26 cellular contexts compared by ENCODE assay signal in genomic region chr19:55246462-55247451, GRCh38. TPM values are rescaled to one million over a fixed set of nuclear protein-coding genes. Genes with fewer than 3 reads are reported as not detected.
DNase-seq lines count a peak whose midpoint lies in the region; ATAC-seq and TF ChIP-seq lines count a peak whose summit lies in the region.
"Had no signal": no experiment of that assay in that cellular context is flagged by ENCODE, and none has a peak within 500 bp of the region (broad histone marks: within the 10 kb centered on the region; RNA-seq: fewer than 3 reads in every experiment).

No MANE protein-coding gene starts in this region.

- intact Hi-C loops in PC-3 (cut with micrococcal nuclease): no loop called here

- H3K9ac ChIP-seq in SK-N-SH (no peak overlapping the region), PC-3 (ENCODE audit: low read length) (peak overlapping the region; percentile 37), trophoblast cell (ENCODE audit: low read length) (no peak overlapping the region)

- no peaks in the 10 kb centered on the region for H3K79me1 ChIP-seq in trophoblast cell (ENCODE audit: low read length)

- no peak overlapping the region for H4K91ac ChIP-seq in trophoblast cell (ENCODE audit: low read depth, low read length)

- H3K18ac ChIP-seq in trophoblast cell (ENCODE audit: low read length): peak overlapping the region; percentile 30

- no peak overlapping the region for H2AK5ac ChIP-seq in trophoblast cell (ENCODE audit: low read length)

- CTCF ChIA-PET in SK-N-SH (lab: Yijun Ruan, JAX) (no interaction called here), PC-3 (lab: Charles Lee) (no interaction called here)

- no peak for TF ChIP-seq EP300 in SK-N-SH (IDR thresholded peaks at IDR 0.05; ENCODE audit: borderline replicate concordance in 1 of 2, low read depth in 1 of 2, low read length in 1 of 2)

- H4K20me1 ChIP-seq in SK-N-SH (ENCODE audit: insufficient read depth): peaks cover 54% of the 10 kb centered on the region
- H4K20me1 ChIP-seq in PC-3 (ENCODE audit: low read length): peaks cover 56% of the 10 kb centered on the region

- H3K27ac ChIP-seq in SK-N-SH (ENCODE audit: low read depth in 2 of 2, low read length in 1 of 2): peak overlapping the region in 1 of 2 experiments; percentile 13; a peak in 1 of 4 replicates
- peak overlapping the region; percentile 81 for H3K27ac ChIP-seq in PC-3 (ENCODE audit: low read length)
- peak overlapping the region; percentile 32 for H3K27ac ChIP-seq in foreskin keratinocyte
- no peak overlapping the region for H3K27ac ChIP-seq in trophoblast cell (ENCODE audit: low read depth, low read length)
- H3K27ac ChIP-seq: 22Rv1, epithelial cell of prostate, sigmoid colon, suprapubic skin, WERI-Rb-1 had no signal

- no peaks in the 10 kb centered on the region for H3K9me2 ChIP-seq in SK-N-SH
- H3K9me2 ChIP-seq in PC-3 (replicated peaks; ENCODE audit: low read length): no peaks in the 10 kb centered on the region

- no peak overlapping the region for H4K12ac ChIP-seq in trophoblast cell (ENCODE audit: low read depth, low read length)

- H2AFZ ChIP-seq in SK-N-SH (ENCODE audit: low read depth): no peak overlapping the region
- no peak overlapping the region for H2AFZ ChIP-seq in PC-3 (ENCODE audit: low read length)
- no peak overlapping the region for H2AFZ ChIP-seq in trophoblast cell (ENCODE audit: insufficient read depth, low read length, poor library complexity)

- DNase-seq in SK-N-SH: no peak
- no peak for DNase-seq in PC-3
- no peak for DNase-seq in foreskin keratinocyte
- no peak for DNase-seq in trophoblast cell
- DNase-seq in GM03348 (ENCODE audit: low spot score): no peak
- DNase-seq in DMS153 (lab: John Stamatoyannopoulos, UW): no peak
- DNase-seq: activated naive CD4-positive, alpha-beta T cell treated with anti-CD3 and anti-CD28 coated beads, Interleukin-2, amount 50 U/mL, for 16 hours; amniotic stem cell; CD4-positive, alpha-beta T cell; islet precursor cell; Karpas-422; NCI-H1436 treated with DMSO at 0.1 percent for 48 hours; NCI-H2107; NCI-H446; sigmoid colon; stimulated activated CD4-positive, alpha-beta T cell treated with anti-CD3 and anti-CD28 coated beads, Interleukin-4, amount 100 ng/mL, for 4 hours; T-helper 9 cell; WERI-Rb-1 had no signal

- H3K4me1 ChIP-seq in SK-N-SH (ENCODE audit: control insufficient read depth in 1 of 2, insufficient read depth in 2 of 2, low read depth in 1 of 2, low read length in 1 of 2) (peaks cover 0 to 23% of the 10 kb centered on the region in 2 experiments; a peak in 1 of 4 replicates), PC-3 (ENCODE audit: insufficient read depth, low read length) (peaks cover 33% of the 10 kb centered on the region), foreskin keratinocyte (no peaks in the 10 kb centered on the region), trophoblast cell (ENCODE audit: control insufficient read depth in 1 of 2, insufficient read depth in 2 of 2, low read length in 2 of 2) (peaks cover 40 to 43% of the 10 kb centered on the region in 2 experiments)
- H3K4me1 ChIP-seq: HAP-1 had no signal

- peaks cover 4 to 24% of the 10 kb centered on the region in 2 experiments for H3K36me3 ChIP-seq in SK-N-SH (replicated peaks in 1 of 2; ENCODE audit: control insufficient read depth in 1 of 2, insufficient read depth in 2 of 2, low read length in 1 of 2)
- H3K36me3 ChIP-seq in PC-3 (ENCODE audit: low read depth, low read length): peaks cover 52% of the 10 kb centered on the region
- H3K36me3 ChIP-seq in trophoblast cell (ENCODE audit: control insufficient read depth in 1 of 2, insufficient read depth in 2 of 2, low read length in 2 of 2): peaks cover 43 to 49% of the 10 kb centered on the region in 2 experiments

- H3K79me2 ChIP-seq in SK-N-SH (ENCODE audit: insufficient read depth) (peaks cover 47% of the 10 kb centered on the region), PC-3 (ENCODE audit: low read length) (peaks cover 62% of the 10 kb centered on the region), trophoblast cell (ENCODE audit: control insufficient read depth, insufficient read depth, low read length, poor library complexity) (peaks cover 8% of the 10 kb centered on the region)

- POLR2A ChIA-PET in SK-N-SH (lab: Yijun Ruan, JAX): interaction anchor here (1.8 to 3.3 kb wide), 2 partner anchors 13 to 19 kb away, joined by 11 read pairs; partner anchors contain the start of genes PPP6R1 and TMEM86B
- POLR2A ChIA-PET in PC-3 (lab: Charles Lee; ENCODE audit: unreplicated experiment): no interaction called here

- H3K4me3 ChIP-seq in SK-N-SH (ENCODE audit: low read depth in 2 of 2, low read length in 1 of 2): no peak overlapping the region
- no peak overlapping the region for H3K4me3 ChIP-seq in PC-3 (ENCODE audit: low read length)
- H3K4me3 ChIP-seq in trophoblast cell (ENCODE audit: low read depth, low read length): no peak overlapping the region
- H3K4me3 ChIP-seq: HAP-1, lung, sigmoid colon, suprapubic skin had no signal

- no peak for TF ChIP-seq RAD21 in SK-N-SH (IDR thresholded peaks at IDR 0.05; ENCODE audit: low read length)

- H3K9me3 ChIP-seq in SK-N-SH: no peaks in the 10 kb centered on the region
- no peaks in the 10 kb centered on the region for H3K9me3 ChIP-seq in PC-3 (ENCODE audit: low read length)
- no peaks in the 10 kb centered on the region for H3K9me3 ChIP-seq in trophoblast cell (ENCODE audit: insufficient read depth, low read depth, low read length)
- H3K9me3 ChIP-seq: HAP-1, sigmoid colon, suprapubic skin had no signal

- H3K14ac ChIP-seq in trophoblast cell (ENCODE audit: low read length): no peak overlapping the region

- H2BK12ac ChIP-seq in trophoblast cell (ENCODE audit: low read length): no peak overlapping the region

- BruUV-seq in PC-3 (replicated peaks; lab: Mats Ljungman, UMichigan): no TSS peak

- H3K4me2 ChIP-seq in SK-N-SH: no peak overlapping the region
- H3K4me2 ChIP-seq in PC-3 (ENCODE audit: low read length): peak overlapping the region; percentile 42; the same call in 1 of the 2 replicates
- no peak overlapping the region for H3K4me2 ChIP-seq in trophoblast cell (ENCODE audit: low read length)

- H3F3A ChIP-seq in SK-N-SH (replicated peaks; ENCODE audit: insufficient read depth) (no peaks in the 10 kb centered on the region), PC-3 (ENCODE audit: low read length, unreplicated experiment) (no peaks in the 10 kb centered on the region)

- H3K23ac ChIP-seq in trophoblast cell (ENCODE audit: low read length): no peak overlapping the region

- ATAC-seq in SK-N-SH treated with all-trans-retinoic acid at 6 μM for 48 hours: no peak
- no peak for ATAC-seq in PC-3
- no peak for ATAC-seq in foreskin keratinocyte
- ATAC-seq in GM21576 (IDR thresholded peaks at IDR 0.05; ENCODE audit: unreplicated experiment): no peak
- ATAC-seq: stimulated activated memory B cell treated with anti-CD40 and anti-IgM and Interleukin-4, amounts not matched to agents 10 μg/mL and 1 μg/mL and 100 μg/mL, for 72 hours had no signal

- TF ChIP-seq CTCF in SK-N-SH (IDR thresholded peaks at IDR 0.05) (no peak), PC-3 (conservative IDR thresholded peaks at IDR 0.05; ENCODE audit: low read depth, low read length) (no peak), foreskin keratinocyte (conservative IDR thresholded peaks at IDR 0.05) (no peak)

- no peak overlapping the region for H2BK120ac ChIP-seq in trophoblast cell (ENCODE audit: insufficient read depth, low read length, poor library complexity)

- no peak overlapping the region for H2BK5ac ChIP-seq in trophoblast cell (ENCODE audit: low read depth, low read length, poor library complexity)

- 95% methylated on average over 23 of the region's 40 CpGs for WGBS in SK-N-SH (ENCODE audit: low lambda C conversion rate)
- WGBS in trophoblast cell (ENCODE audit: extremely low coverage, insufficient coverage, insufficient read length): no CpG with 5 or more reads among the region's 40 CpGs

- no peak overlapping the region for H4K8ac ChIP-seq in trophoblast cell (ENCODE audit: low read depth, low read length)

- H3K4ac ChIP-seq in trophoblast cell (ENCODE audit: low read depth, low read length): peak overlapping the region; percentile 5

- H3K27me3 ChIP-seq in SK-N-SH (ENCODE audit: insufficient read depth) (no peaks in the 10 kb centered on the region), PC-3 (ENCODE audit: low read length) (no peaks in the 10 kb centered on the region), foreskin keratinocyte (no peaks in the 10 kb centered on the region), trophoblast cell (ENCODE audit: insufficient read depth, low read length) (no peaks in the 10 kb centered on the region)
- H3K27me3 ChIP-seq: sigmoid colon, suprapubic skin had no signal

RNA-seq across cellular contexts. Expression of gene PPP6R1, which starts 12.1 kb away (rescaled TPM):
- polyA plus RNA-seq in SK-N-SH (2012; rRNA removed) (44.9 and 47.8 TPM in 2 replicates), foreskin keratinocyte (48.5 and 52.7 TPM in 2 replicates)
- 23.6 and 36.5 TPM in 2 replicates for polyA plus RNA-seq in SK-N-SH (2012; cell fraction: cytosol; rRNA removed)
- polyA plus RNA-seq in SK-N-SH (2012; cell fraction: nucleus; rRNA removed): 89.2 and 89.5 TPM in 2 replicates
- total RNA-seq in PC-3 (2014; rRNA removed) (159 and 221 TPM in 2 replicates), foreskin keratinocyte (57.6 and 65.2 TPM in 2 replicates)
- polyA plus RNA-seq in trophoblast cell (2013): 46.5 and 48.3 TPM in 2 replicates

RNA-seq across cellular contexts. Expression of gene TMEM86B, which starts 18.2 kb away (rescaled TPM):
- 2.0 and 3.0 TPM in 2 replicates for polyA plus RNA-seq in SK-N-SH (2012; rRNA removed)
- polyA plus RNA-seq in SK-N-SH (2012; cell fraction: cytosol; rRNA removed): 0.64 and 1.2 TPM in 2 replicates
- 17.1 and 28.6 TPM in 2 replicates for polyA plus RNA-seq in SK-N-SH (2012; cell fraction: nucleus; rRNA removed)
- 11.1 and 11.8 TPM in 2 replicates for total RNA-seq in PC-3 (2014; rRNA removed)
- total RNA-seq in foreskin keratinocyte: 1.2 and 1.7 TPM in 2 replicates
- 2.2 and 2.9 TPM in 2 replicates for polyA plus RNA-seq in foreskin keratinocyte
- 1.2 TPM in 2 replicates for polyA plus RNA-seq in trophoblast cell (2013)

RNA-seq across cellular contexts. Expression of gene HSPBP1, which starts 33.2 kb away (rescaled TPM):
- polyA plus RNA-seq in SK-N-SH (2012; rRNA removed) (51.7 and 55.4 TPM in 2 replicates), foreskin keratinocyte (74.1 and 75.2 TPM in 2 replicates)
- polyA plus RNA-seq in SK-N-SH (2012; cell fraction: cytosol; rRNA removed): 21.5 and 38.1 TPM in 2 replicates
- 42.7 and 50.6 TPM in 2 replicates for polyA plus RNA-seq in SK-N-SH (2012; cell fraction: nucleus; rRNA removed)
- total RNA-seq in PC-3 (2014; rRNA removed) (122 and 148 TPM in 2 replicates), foreskin keratinocyte (43.0 and 45.8 TPM in 2 replicates)
- polyA plus RNA-seq in trophoblast cell (2013): 24.4 TPM in 2 replicates

RNA-seq across cellular contexts. Expression of gene BRSK1, which starts 37.0 kb away (rescaled TPM):
- 32.2 and 49.7 TPM in 2 replicates for polyA plus RNA-seq in SK-N-SH (2012; rRNA removed)
- 23.5 and 24.1 TPM in 2 replicates for polyA plus RNA-seq in SK-N-SH (2012; cell fraction: cytosol; rRNA removed)
- polyA plus RNA-seq in SK-N-SH (2012; cell fraction: nucleus; rRNA removed): 150 and 318 TPM in 2 replicates
- 5.1 and 8.7 TPM in 2 replicates for total RNA-seq in PC-3 (2014; rRNA removed)
- 3.1 and 3.6 TPM in 2 replicates for total RNA-seq in foreskin keratinocyte
- polyA plus RNA-seq in foreskin keratinocyte: 2.4 and 2.6 TPM in 2 replicates
- polyA plus RNA-seq in trophoblast cell (2013): 5.7 and 6.9 TPM in 2 replicates

RNA-seq across cellular contexts. Expression of gene PTPRH, which starts 37.5 kb away (rescaled TPM):
- polyA plus RNA-seq in SK-N-SH (2012; rRNA removed) (0.86 and 1.1 TPM in 2 replicates), foreskin keratinocyte (0.04 and 0.06 TPM in 2 replicates)
- 0.21 and 0.84 TPM in 2 replicates for polyA plus RNA-seq in SK-N-SH (2012; cell fraction: cytosol; rRNA removed)
- 1.5 and 1.9 TPM in 2 replicates for polyA plus RNA-seq in SK-N-SH (2012; cell fraction: nucleus; rRNA removed)
- total RNA-seq in PC-3 (2014; rRNA removed) (8.1 and 10.9 TPM in 2 replicates), foreskin keratinocyte (0.11 and 0.17 TPM in 2 replicates)
- polyA plus RNA-seq in trophoblast cell (2013): 0.11 TPM in 2 replicates
- total RNA-seq: CD4-positive, alpha-beta T cell had no signal
